Comparison of ENCODE assay signal across 1 cellular context in genomic region chr6:158072083-158072721, GRCh38.
TF ChIP-seq lines count a peak whose summit lies in the region.

No MANE protein-coding gene starts in this region.

TF ChIP-seq in HepG2, 621 proteins besides CTCF, POLR2A, EP300 and RAD21 (continued from another document and continues in another):
- no peak; the same call in 1 of the 2 replicates for TF ChIP-seq ZSCAN31 (CRISPR knock-in tag; IDR thresholded peaks at IDR 0.05; ENCODE audit: low read depth)
- TF ChIP-seq FOXO4 (CRISPR knock-in tag; conservative IDR thresholded peaks at IDR 0.05), result no peak
- no peak for TF ChIP-seq ZNF337 (CRISPR knock-in tag; IDR thresholded peaks at IDR 0.05; ENCODE audit: borderline replicate concordance, low read depth)
- TF ChIP-seq, protein P1, sequence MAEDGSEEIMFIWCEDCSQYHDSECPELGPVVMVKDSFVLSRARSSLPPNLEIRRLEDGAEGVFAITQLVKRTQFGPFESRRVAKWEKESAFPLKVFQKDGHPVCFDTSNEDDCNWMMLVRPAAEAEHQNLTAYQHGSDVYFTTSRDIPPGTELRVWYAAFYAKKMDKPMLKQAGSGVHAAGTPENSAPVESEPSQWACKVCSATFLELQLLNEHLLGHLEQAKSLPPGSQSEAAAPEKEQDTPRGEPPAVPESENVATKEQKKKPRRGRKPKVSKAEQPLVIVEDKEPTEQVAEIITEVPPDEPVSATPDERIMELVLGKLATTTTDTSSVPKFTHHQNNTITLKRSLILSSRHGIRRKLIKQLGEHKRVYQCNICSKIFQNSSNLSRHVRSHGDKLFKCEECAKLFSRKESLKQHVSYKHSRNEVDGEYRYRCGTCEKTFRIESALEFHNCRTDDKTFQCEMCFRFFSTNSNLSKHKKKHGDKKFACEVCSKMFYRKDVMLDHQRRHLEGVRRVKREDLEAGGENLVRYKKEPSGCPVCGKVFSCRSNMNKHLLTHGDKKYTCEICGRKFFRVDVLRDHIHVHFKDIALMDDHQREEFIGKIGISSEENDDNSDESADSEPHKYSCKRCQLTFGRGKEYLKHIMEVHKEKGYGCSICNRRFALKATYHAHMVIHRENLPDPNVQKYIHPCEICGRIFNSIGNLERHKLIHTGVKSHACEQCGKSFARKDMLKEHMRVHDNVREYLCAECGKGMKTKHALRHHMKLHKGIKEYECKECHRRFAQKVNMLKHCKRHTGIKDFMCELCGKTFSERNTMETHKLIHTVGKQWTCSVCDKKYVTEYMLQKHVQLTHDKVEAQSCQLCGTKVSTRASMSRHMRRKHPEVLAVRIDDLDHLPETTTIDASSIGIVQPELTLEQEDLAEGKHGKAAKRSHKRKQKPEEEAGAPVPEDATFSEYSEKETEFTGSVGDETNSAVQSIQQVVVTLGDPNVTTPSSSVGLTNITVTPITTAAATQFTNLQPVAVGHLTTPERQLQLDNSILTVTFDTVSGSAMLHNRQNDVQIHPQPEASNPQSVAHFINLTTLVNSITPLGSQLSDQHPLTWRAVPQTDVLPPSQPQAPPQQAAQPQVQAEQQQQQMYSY (CRISPR knock-in tag; IDR thresholded peaks at IDR 0.05), result no peak
- no peak for TF ChIP-seq PAF1 (CRISPR knock-in tag; IDR thresholded peaks at IDR 0.05)
- TF ChIP-seq CHD4 (IDR thresholded peaks at IDR 0.05; ENCODE audit: borderline replicate concordance, low read length), result no peak
- no peak for TF ChIP-seq ELF4 (CRISPR knock-in tag; IDR thresholded peaks at IDR 0.05; ENCODE audit: borderline replicate concordance)
- no peak for TF ChIP-seq SATB2 (CRISPR knock-in tag; IDR thresholded peaks at IDR 0.05)
- peak; percentile 45 for TF ChIP-seq FOXA3 (CRISPR knock-in tag; IDR thresholded peaks at IDR 0.05)
- TF ChIP-seq ZNF350 (CRISPR knock-in tag; IDR thresholded peaks at IDR 0.05; ENCODE audit: borderline replicate concordance, low read depth), result peak; percentile 59
- TF ChIP-seq, protein P2, sequence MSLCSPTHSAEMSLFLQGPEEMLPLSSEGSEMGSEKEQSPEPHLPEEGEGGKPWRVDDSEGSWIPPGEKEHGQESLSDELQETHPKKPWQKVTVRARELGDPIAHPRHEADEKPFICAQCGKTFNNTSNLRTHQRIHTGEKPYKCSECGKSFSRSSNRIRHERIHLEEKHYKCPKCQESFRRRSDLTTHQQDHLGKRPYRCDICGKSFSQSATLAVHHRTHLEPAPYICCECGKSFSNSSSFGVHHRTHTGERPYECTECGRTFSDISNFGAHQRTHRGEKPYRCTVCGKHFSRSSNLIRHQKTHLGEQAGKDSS (CRISPR knock-in tag; IDR thresholded peaks at IDR 0.05; ENCODE audit: borderline replicate concordance, low read depth), result no peak; the same call in 1 of the 2 replicates
- TF ChIP-seq, protein P3, sequence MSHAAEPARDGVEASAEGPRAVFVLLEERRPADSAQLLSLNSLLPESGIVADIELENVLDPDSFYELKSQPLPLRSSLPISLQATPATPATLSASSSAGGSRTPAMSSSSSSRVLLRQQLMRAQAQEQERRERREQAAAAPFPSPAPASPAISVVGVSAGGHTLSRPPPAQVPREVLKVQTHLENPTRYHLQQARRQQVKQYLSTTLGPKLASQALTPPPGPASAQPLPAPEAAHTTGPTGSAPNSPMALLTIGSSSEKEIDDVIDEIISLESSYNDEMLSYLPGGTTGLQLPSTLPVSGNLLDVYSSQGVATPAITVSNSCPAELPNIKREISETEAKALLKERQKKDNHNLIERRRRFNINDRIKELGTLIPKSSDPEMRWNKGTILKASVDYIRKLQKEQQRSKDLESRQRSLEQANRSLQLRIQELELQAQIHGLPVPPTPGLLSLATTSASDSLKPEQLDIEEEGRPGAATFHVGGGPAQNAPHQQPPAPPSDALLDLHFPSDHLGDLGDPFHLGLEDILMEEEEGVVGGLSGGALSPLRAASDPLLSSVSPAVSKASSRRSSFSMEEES (CRISPR knock-in tag; IDR thresholded peaks at IDR 0.05), result no peak
- no peak for TF ChIP-seq SALL2 (CRISPR knock-in tag; IDR thresholded peaks at IDR 0.05)
- TF ChIP-seq CREB1 (IDR thresholded peaks at IDR 0.05), result no peak
- TF ChIP-seq CREB1 (CRISPR knock-in tag; IDR thresholded peaks at IDR 0.05), result no peak
- no peak for TF ChIP-seq ZNF335 (CRISPR knock-in tag; IDR thresholded peaks at IDR 0.05)
- TF ChIP-seq, protein P4, sequence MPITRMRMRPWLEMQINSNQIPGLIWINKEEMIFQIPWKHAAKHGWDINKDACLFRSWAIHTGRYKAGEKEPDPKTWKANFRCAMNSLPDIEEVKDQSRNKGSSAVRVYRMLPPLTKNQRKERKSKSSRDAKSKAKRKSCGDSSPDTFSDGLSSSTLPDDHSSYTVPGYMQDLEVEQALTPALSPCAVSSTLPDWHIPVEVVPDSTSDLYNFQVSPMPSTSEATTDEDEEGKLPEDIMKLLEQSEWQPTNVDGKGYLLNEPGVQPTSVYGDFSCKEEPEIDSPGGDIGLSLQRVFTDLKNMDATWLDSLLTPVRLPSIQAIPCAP (CRISPR knock-in tag; IDR thresholded peaks at IDR 0.05; ENCODE audit: low read depth), result no peak
- TF ChIP-seq ZNF574 (CRISPR knock-in tag; IDR thresholded peaks at IDR 0.05), result peak; percentile 49
- peak; percentile 40; the same call in 1 of the 2 replicates for TF ChIP-seq IRF2 (CRISPR knock-in tag; IDR thresholded peaks at IDR 0.05)
- TF ChIP-seq FOXO1 (CRISPR knock-in tag; IDR thresholded peaks at IDR 0.05), result no peak
- no peak for TF ChIP-seq ZNF703 (CRISPR knock-in tag; IDR thresholded peaks at IDR 0.05; ENCODE audit: borderline replicate concordance)
- peak; percentile 50; the same call in 1 of the 2 replicates for TF ChIP-seq ARID4A (CRISPR knock-in tag; IDR thresholded peaks at IDR 0.05; ENCODE audit: borderline replicate concordance)
- TF ChIP-seq, protein P5, sequence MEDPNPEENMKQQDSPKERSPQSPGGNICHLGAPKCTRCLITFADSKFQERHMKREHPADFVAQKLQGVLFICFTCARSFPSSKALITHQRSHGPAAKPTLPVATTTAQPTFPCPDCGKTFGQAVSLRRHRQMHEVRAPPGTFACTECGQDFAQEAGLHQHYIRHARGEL (CRISPR knock-in tag; IDR thresholded peaks at IDR 0.05), result 0 out of 2 replicates have a peak, but pooled peaks have one; percentile 37
- 0 out of 2 replicates have a peak, but pooled peaks have one; percentile 16 for TF ChIP-seq YEATS4 (CRISPR knock-in tag; IDR thresholded peaks at IDR 0.05; ENCODE audit: borderline replicate concordance)
- peak; percentile 57; the same call in 1 of the 2 replicates for TF ChIP-seq ZNF317 (CRISPR knock-in tag; IDR thresholded peaks at IDR 0.05)
- TF ChIP-seq MED8 (CRISPR knock-in tag; IDR thresholded peaks at IDR 0.05; ENCODE audit: insufficient replicate concordance), result no peak
- TF ChIP-seq PTBP1 (IDR thresholded peaks at IDR 0.05; ENCODE audit: low read depth, low read length, poor library complexity, severe bottlenecking), result no peak
- no peak for TF ChIP-seq HOXA9 (CRISPR knock-in tag; IDR thresholded peaks at IDR 0.05; ENCODE audit: borderline replicate concordance)
- TF ChIP-seq, protein P6, sequence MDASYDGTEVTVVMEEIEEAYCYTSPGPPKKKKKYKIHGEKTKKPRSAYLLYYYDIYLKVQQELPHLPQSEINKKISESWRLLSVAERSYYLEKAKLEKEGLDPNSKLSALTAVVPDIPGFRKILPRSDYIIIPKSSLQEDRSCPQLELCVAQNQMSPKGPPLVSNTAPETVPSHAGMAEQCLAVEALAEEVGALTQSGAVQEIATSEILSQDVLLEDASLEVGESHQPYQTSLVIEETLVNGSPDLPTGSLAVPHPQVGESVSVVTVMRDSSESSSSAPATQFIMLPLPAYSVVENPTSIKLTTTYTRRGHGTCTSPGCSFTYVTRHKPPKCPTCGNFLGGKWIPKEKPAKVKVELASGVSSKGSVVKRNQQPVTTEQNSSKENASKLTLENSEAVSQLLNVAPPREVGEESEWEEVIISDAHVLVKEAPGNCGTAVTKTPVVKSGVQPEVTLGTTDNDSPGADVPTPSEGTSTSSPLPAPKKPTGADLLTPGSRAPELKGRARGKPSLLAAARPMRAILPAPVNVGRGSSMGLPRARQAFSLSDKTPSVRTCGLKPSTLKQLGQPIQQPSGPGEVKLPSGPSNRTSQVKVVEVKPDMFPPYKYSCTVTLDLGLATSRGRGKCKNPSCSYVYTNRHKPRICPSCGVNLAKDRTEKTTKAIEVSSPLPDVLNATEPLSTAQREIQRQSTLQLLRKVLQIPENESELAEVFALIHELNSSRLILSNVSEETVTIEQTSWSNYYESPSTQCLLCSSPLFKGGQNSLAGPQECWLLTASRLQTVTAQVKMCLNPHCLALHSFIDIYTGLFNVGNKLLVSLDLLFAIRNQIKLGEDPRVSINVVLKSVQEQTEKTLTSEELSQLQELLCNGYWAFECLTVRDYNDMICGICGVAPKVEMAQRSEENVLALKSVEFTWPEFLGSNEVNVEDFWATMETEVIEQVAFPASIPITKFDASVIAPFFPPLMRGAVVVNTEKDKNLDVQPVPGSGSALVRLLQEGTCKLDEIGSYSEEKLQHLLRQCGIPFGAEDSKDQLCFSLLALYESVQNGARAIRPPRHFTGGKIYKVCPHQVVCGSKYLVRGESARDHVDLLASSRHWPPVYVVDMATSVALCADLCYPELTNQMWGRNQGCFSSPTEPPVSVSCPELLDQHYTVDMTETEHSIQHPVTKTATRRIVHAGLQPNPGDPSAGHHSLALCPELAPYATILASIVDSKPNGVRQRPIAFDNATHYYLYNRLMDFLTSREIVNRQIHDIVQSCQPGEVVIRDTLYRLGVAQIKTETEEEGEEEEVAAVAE (CRISPR knock-in tag; IDR thresholded peaks at IDR 0.05; ENCODE audit: borderline replicate concordance), result no peak
- TF ChIP-seq ESRRA (CRISPR knock-in tag; IDR thresholded peaks at IDR 0.05; ENCODE audit: low read depth), result no peak
- no peak for TF ChIP-seq SIX1 (CRISPR knock-in tag; IDR thresholded peaks at IDR 0.05; ENCODE audit: borderline replicate concordance)
- TF ChIP-seq, protein P7, sequence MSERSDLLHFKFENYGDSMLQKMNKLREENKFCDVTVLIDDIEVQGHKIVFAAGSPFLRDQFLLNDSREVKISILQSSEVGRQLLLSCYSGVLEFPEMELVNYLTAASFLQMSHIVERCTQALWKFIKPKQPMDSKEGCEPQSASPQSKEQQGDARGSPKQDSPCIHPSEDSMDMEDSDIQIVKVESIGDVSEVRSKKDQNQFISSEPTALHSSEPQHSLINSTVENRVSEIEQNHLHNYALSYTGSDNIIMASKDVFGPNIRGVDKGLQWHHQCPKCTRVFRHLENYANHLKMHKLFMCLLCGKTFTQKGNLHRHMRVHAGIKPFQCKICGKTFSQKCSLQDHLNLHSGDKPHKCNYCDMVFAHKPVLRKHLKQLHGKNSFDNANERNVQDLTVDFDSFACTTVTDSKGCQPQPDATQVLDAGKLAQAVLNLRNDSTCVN (CRISPR knock-in tag; IDR thresholded peaks at IDR 0.05; ENCODE audit: borderline replicate concordance), result no peak
